9 cellular contexts compared by ENCODE assay signal in genomic region chr4:72312032-72312650, GRCh38.
DNase-seq lines count a peak whose midpoint lies in the region; ATAC-seq and TF ChIP-seq lines count a peak whose summit lies in the region.
"Had no signal": no experiment of that assay in that cellular context is flagged by ENCODE, and none has a peak within 500 bp of the region (broad histone marks: within the 10 kb centered on the region; RNA-seq: fewer than 3 reads in every experiment).

No MANE protein-coding gene starts in this region.

- H3K9me3 Mint-ChIP-seq in nephron progenitor cell = no peaks in the 10 kb centered on the region
- no peaks in the 10 kb centered on the region for H3K9me3 Mint-ChIP-seq in activated T-helper 1 cell treated with anti-CD3 and anti-CD28 coated beads, Interleukin-12 subunit alpha, Interleukin-12 subunit beta, Interleukin-2, Interleukin-4 antibody, amounts not matched to agents 30 ng/mL and 10 ng/mL and 1 ng/mL, durations not matched to agents 14 hours and 24 hours and 36 hours
- H3K9me3 Mint-ChIP-seq: activated naive CD8-positive, alpha-beta T cell treated with anti-CD3 and anti-CD28 coated beads, Interleukin-2, amount 10 ng/mL, durations not matched to agents 7 days and 5 days had no signal

- H3K36me3 ChIP-seq in colonic mucosa (no peaks in the 10 kb centered on the region), left lung (no peaks in the 10 kb centered on the region), thoracic aorta (no peaks in the 10 kb centered on the region)

- ATAC-seq in left lung (peak; percentile 96), thoracic aorta (ENCODE audit: insufficient number of reproducible peaks, low FRiP score, low read depth) (peak; percentile 95)

- no peaks in the 10 kb centered on the region for H3K9me3 ChIP-seq in colonic mucosa
- H3K9me3 ChIP-seq in left lung = no peaks in the 10 kb centered on the region
- no peaks in the 10 kb centered on the region for H3K9me3 ChIP-seq in thoracic aorta

- DNase-seq in HK-2 (ENCODE audit: unreplicated experiment) = peak; percentile 22
- peak; percentile 32 for DNase-seq in colonic mucosa
- DNase-seq in left lung = peak in 1 of 2 donors; percentile 66
- peak; percentile 34 for DNase-seq in thoracic aorta (ENCODE audit: low spot score)
- DNase-seq in nephron progenitor cell = no peak
- no peak for DNase-seq in NCI-H1436 treated with DMSO at 0.1 percent for 48 hours (lab: John Stamatoyannopoulos, UW)
- no peak for DNase-seq in activated T-helper 1 cell treated with anti-CD3 and anti-CD28 coated beads, Interleukin-12 subunit alpha, Interleukin-12 subunit beta, Interleukin-2, Interleukin-4 antibody, amounts not matched to agents 30 ng/mL and 10 ng/mL and 1 ng/mL, durations not matched to agents 14 hours and 24 hours and 36 hours (ENCODE audit: low spot score)
- DNase-seq in AML-193 (lab: John Stamatoyannopoulos, UW) = no peak
- DNase-seq: activated naive CD8-positive, alpha-beta T cell treated with anti-CD3 and anti-CD28 coated beads, Interleukin-2, amount 10 ng/mL, durations not matched to agents 7 days and 5 days had no signal

- no peak overlapping the region for H3K27ac Mint-ChIP-seq in nephron progenitor cell
- H3K27ac Mint-ChIP-seq in activated T-helper 1 cell treated with anti-CD3 and anti-CD28 coated beads, Interleukin-12 subunit alpha, Interleukin-12 subunit beta, Interleukin-2, Interleukin-4 antibody, amounts not matched to agents 30 ng/mL and 10 ng/mL and 1 ng/mL, durations not matched to agents 14 hours and 24 hours and 36 hours = no peak overlapping the region
- H3K27ac Mint-ChIP-seq: activated naive CD8-positive, alpha-beta T cell treated with anti-CD3 and anti-CD28 coated beads, Interleukin-2, amount 10 ng/mL, durations not matched to agents 7 days and 5 days had no signal

- H3K4me1 Mint-ChIP-seq in nephron progenitor cell = no peaks in the 10 kb centered on the region
- no peaks in the 10 kb centered on the region for H3K4me1 Mint-ChIP-seq in activated T-helper 1 cell treated with anti-CD3 and anti-CD28 coated beads, Interleukin-12 subunit alpha, Interleukin-12 subunit beta, Interleukin-2, Interleukin-4 antibody, amounts not matched to agents 30 ng/mL and 10 ng/mL and 1 ng/mL, durations not matched to agents 14 hours and 24 hours and 36 hours (ENCODE audit: low read depth)
- H3K4me1 Mint-ChIP-seq: activated naive CD8-positive, alpha-beta T cell treated with anti-CD3 and anti-CD28 coated beads, Interleukin-2, amount 10 ng/mL, durations not matched to agents 7 days and 5 days had no signal

- no peak overlapping the region for H3K4me3 ChIP-seq in colonic mucosa
- no peak overlapping the region for H3K4me3 ChIP-seq in left lung
- peak overlapping the region; percentile 39 for H3K4me3 ChIP-seq in thoracic aorta

- H3K27me3 Mint-ChIP-seq in nephron progenitor cell (ENCODE audit: low read depth, poor library complexity) = no peaks in the 10 kb centered on the region
- H3K27me3 Mint-ChIP-seq in activated T-helper 1 cell treated with anti-CD3 and anti-CD28 coated beads, Interleukin-12 subunit alpha, Interleukin-12 subunit beta, Interleukin-2, Interleukin-4 antibody, amounts not matched to agents 30 ng/mL and 10 ng/mL and 1 ng/mL, durations not matched to agents 14 hours and 24 hours and 36 hours (ENCODE audit: insufficient read depth) = no peaks in the 10 kb centered on the region

- no peak overlapping the region for H3K27ac ChIP-seq in colonic mucosa
- peak overlapping the region; percentile 40 to 63 for H3K27ac ChIP-seq in left lung
- H3K27ac ChIP-seq in thoracic aorta = peak overlapping the region; percentile 48 to 69

- H3K4me1 ChIP-seq in colonic mucosa (no peaks in the 10 kb centered on the region), left lung (peaks cover 0 to 17% of the 10 kb centered on the region in 2 donors), thoracic aorta (ENCODE audit: control insufficient read depth in 1 of 2, low read depth in 2 of 2) (peaks cover 17 to 43% of the 10 kb centered on the region in 2 donors)

- TF ChIP-seq CTCF in colonic mucosa (IDR thresholded peaks at IDR 0.05) (no peak), left lung (IDR thresholded peaks at IDR 0.05) (no peak), thoracic aorta (IDR thresholded peaks at IDR 0.05) (no peak), nephron progenitor cell (IDR thresholded peaks at IDR 0.05) (no peak)

- no peak overlapping the region for H3K9ac ChIP-seq in colonic mucosa (ENCODE audit: low read depth in 2 of 2, low read length in 2 of 2)

- intact Hi-C loops in colonic mucosa (cut with DNase I) (no loop called here), left lung (cut with DNase I) (no loop called here)
- intact Hi-C loops in activated T-helper 1 cell treated with anti-CD3 and anti-CD28 coated beads, Interleukin-12 subunit alpha, Interleukin-12 subunit beta, Interleukin-2, Interleukin-4 antibody, amounts not matched to agents 30 ng/mL and 10 ng/mL and 1 ng/mL, durations not matched to agents 14 hours and 24 hours and 36 hours (cut with micrococcal nuclease) = no loop called here

- H3K27me3 ChIP-seq in colonic mucosa = no peaks in the 10 kb centered on the region
- H3K27me3 ChIP-seq in left lung = no peaks in the 10 kb centered on the region
- H3K27me3 ChIP-seq in thoracic aorta (replicated peaks; ENCODE audit: insufficient read depth) = no peaks in the 10 kb centered on the region

- no peaks in the 10 kb centered on the region for H3K36me3 Mint-ChIP-seq in nephron progenitor cell (ENCODE audit: low read depth)
- H3K36me3 Mint-ChIP-seq in activated T-helper 1 cell treated with anti-CD3 and anti-CD28 coated beads, Interleukin-12 subunit alpha, Interleukin-12 subunit beta, Interleukin-2, Interleukin-4 antibody, amounts not matched to agents 30 ng/mL and 10 ng/mL and 1 ng/mL, durations not matched to agents 14 hours and 24 hours and 36 hours (ENCODE audit: low read depth) = no peaks in the 10 kb centered on the region
- H3K36me3 Mint-ChIP-seq: activated naive CD8-positive, alpha-beta T cell treated with anti-CD3 and anti-CD28 coated beads, Interleukin-2, amount 10 ng/mL, durations not matched to agents 7 days and 5 days had no signal

- H3K4me3 Mint-ChIP-seq in nephron progenitor cell = no peak overlapping the region
- H3K4me3 Mint-ChIP-seq in activated T-helper 1 cell treated with anti-CD3 and anti-CD28 coated beads, Interleukin-12 subunit alpha, Interleukin-12 subunit beta, Interleukin-2, Interleukin-4 antibody, amounts not matched to agents 30 ng/mL and 10 ng/mL and 1 ng/mL, durations not matched to agents 14 hours and 24 hours and 36 hours = no peak overlapping the region
- H3K4me3 Mint-ChIP-seq: activated naive CD8-positive, alpha-beta T cell treated with anti-CD3 and anti-CD28 coated beads, Interleukin-2, amount 10 ng/mL, durations not matched to agents 7 days and 5 days had no signal

Comparison
In these comparisons a context has a peak if more than half of its experiments do, and no peak if none do; other contexts are left out.
1. DNase-seq: peak in HK-2 (single experiment), colonic mucosa (single experiment) and thoracic aorta (single experiment); none in nephron progenitor cell (single experiment), NCI-H1436 treated with DMSO at 0.1 percent for 48 hours (single experiment), activated T-helper 1 cell treated with anti-CD3 and anti-CD28 coated beads, Interleukin-12 subunit alpha, Interleukin-12 subunit beta, Interleukin-2, Interleukin-4 antibody, amounts not matched to agents 30 ng/mL and 10 ng/mL and 1 ng/mL, durations not matched to agents 14 hours and 24 hours and 36 hours (single experiment) and AML-193 (0 of 2).